ENCODE assay signal across 16 cellular contexts in genomic region chr15:60070838-60071493, GRCh38.
DNase-seq lines count a peak whose midpoint lies in the region; TF ChIP-seq lines count a peak whose summit lies in the region.
"Had no signal": no experiment of that assay in that cellular context is flagged by ENCODE, and none has a peak within 500 bp of the region (broad histone marks: within the 10 kb centered on the region; RNA-seq: fewer than 3 reads in every experiment).

No MANE protein-coding gene starts in this region.

- peak overlapping the region; percentile 38 for H3K4me3 Mint-ChIP-seq in MCF 10A (ENCODE audit: unreplicated experiment)
- H3K4me3 Mint-ChIP-seq: activated CD4-positive, alpha-beta memory T cell treated with anti-CD3 and anti-CD28 coated beads, Interleukin-2, amount 10 ng/mL, durations not matched to agents 7 days and 5 days; endodermal cell; natural killer cell treated with Interleukin-12 subunit alpha and Interleukin-12 subunit beta and Interleukin-15 and Interleukin-18, amount 100 ng/mL, for 72 hours; stimulated activated memory B cell treated with anti-CD40 and anti-IgM and Interleukin-4, amounts not matched to agents 10 μg/mL and 1 μg/mL and 100 μg/mL, for 72 hours had no signal

- intact Hi-C loops in MCF 10A (cut with micrococcal nuclease): loop anchor here (2.0 to 10.0 kb wide), 2 partner anchors 20 to 66 kb away; partner anchors contain the start of gene FOXB1
- intact Hi-C loops in breast epithelium (cut with DNase I; ENCODE audit: low total_unique reads): no loop called here
- intact Hi-C loops in vagina (cut with DNase I): no loop called here

- H3K9me3 ChIP-seq in breast epithelium (peaks cover 5 to 7% of the 10 kb centered on the region in 2 donors), SJCRH30 (replicated peaks) (no peaks in the 10 kb centered on the region), vagina (no peaks in the 10 kb centered on the region)

- H3K4me1 ChIP-seq in breast epithelium: no peaks in the 10 kb centered on the region
- no peaks in the 10 kb centered on the region for H3K4me1 ChIP-seq in SJCRH30
- no peaks in the 10 kb centered on the region for H3K4me1 ChIP-seq in vagina

- no peaks in the 10 kb centered on the region for H3K27me3 ChIP-seq in breast epithelium
- H3K27me3 ChIP-seq in SJCRH30: no peaks in the 10 kb centered on the region
- no peaks in the 10 kb centered on the region for H3K27me3 ChIP-seq in vagina

- POLR2A ChIA-PET in MCF 10A (lab: Yijun Ruan, JAX): interaction anchor here (0.5 to 4.9 kb wide), 12 partner anchors 9 to 1324 kb away, joined by 3 to 50 read pairs (median 4); no protein-coding TSS in a partner anchor

- H3K27me3 Mint-ChIP-seq in MCF 10A (ENCODE audit: insufficient read depth, unreplicated experiment): no peaks in the 10 kb centered on the region

- no peak overlapping the region for H3K4me3 ChIP-seq in breast epithelium
- H3K4me3 ChIP-seq in foreskin fibroblast (ENCODE audit: low read depth in 1 of 2, low read length in 2 of 2): no peak overlapping the region
- H3K4me3 ChIP-seq in SJCRH30: no peak overlapping the region
- H3K4me3 ChIP-seq in vagina: no peak overlapping the region

- H3K27ac ChIP-seq in breast epithelium: no peak overlapping the region
- no peak overlapping the region for H3K27ac ChIP-seq in SJCRH30
- no peak overlapping the region for H3K27ac ChIP-seq in vagina

- TF ChIP-seq CTCF in MCF 10A (IDR thresholded peaks at IDR 0.05; ENCODE audit: unreplicated experiment) (no peak), breast epithelium (IDR thresholded peaks at IDR 0.05) (no peak), foreskin fibroblast (IDR thresholded peaks at IDR 0.05; ENCODE audit: low read depth, low read length) (no peak), vagina (IDR thresholded peaks at IDR 0.05) (no peak)

- no peaks in the 10 kb centered on the region for H3K9me3 Mint-ChIP-seq in MCF 10A (ENCODE audit: unreplicated experiment)
- H3K9me3 Mint-ChIP-seq: activated CD4-positive, alpha-beta memory T cell treated with anti-CD3 and anti-CD28 coated beads, Interleukin-2, amount 10 ng/mL, durations not matched to agents 7 days and 5 days; natural killer cell treated with Interleukin-12 subunit alpha and Interleukin-12 subunit beta and Interleukin-15 and Interleukin-18, amount 100 ng/mL, for 72 hours had no signal

- peak; percentile 91 for DNase-seq in MCF 10A (ENCODE audit: unreplicated experiment)
- no peak for DNase-seq in breast epithelium (ENCODE audit: low spot score in 2 of 2)
- DNase-seq in amniotic epithelial cell (ENCODE audit: low read depth): peak; percentile 60
- peak; percentile 85 to 90 for DNase-seq in foreskin fibroblast
- no peak for DNase-seq in NCI-H2107 (lab: John Stamatoyannopoulos, UW)
- no peak for DNase-seq in NCI-H1105 treated with DMSO at 0.1 percent for 48 hours (lab: John Stamatoyannopoulos, UW)
- no peak for DNase-seq in SJCRH30
- DNase-seq in vagina (ENCODE audit: extremely low spot score in 2 of 2): no peak
- DNase-seq: 8988T; activated CD4-positive, alpha-beta memory T cell treated with anti-CD3 and anti-CD28 coated beads, Interleukin-2, amount 10 ng/mL, durations not matched to agents 7 days and 5 days; endodermal cell; kidney; NCI-H526 treated with DMSO at 0.1 percent for 48 hours; T-helper 1 cell had no signal

- no TSS peak for BruUV-seq in MCF 10A (replicated peaks; lab: Mats Ljungman, UMichigan)

- H3K36me3 ChIP-seq in breast epithelium: no peaks in the 10 kb centered on the region
- no peaks in the 10 kb centered on the region for H3K36me3 ChIP-seq in SJCRH30
- no peaks in the 10 kb centered on the region for H3K36me3 ChIP-seq in vagina

- peaks cover 18% of the 10 kb centered on the region for H3K4me1 Mint-ChIP-seq in MCF 10A (ENCODE audit: insufficient read depth, unreplicated experiment)
- H3K4me1 Mint-ChIP-seq: stimulated activated memory B cell treated with anti-CD40 and anti-IgM and Interleukin-4, amounts not matched to agents 10 μg/mL and 1 μg/mL and 100 μg/mL, for 72 hours had no signal

- peak overlapping the region; percentile 75 for H3K27ac Mint-ChIP-seq in MCF 10A (ENCODE audit: low read depth, unreplicated experiment)
- H3K27ac Mint-ChIP-seq: activated CD4-positive, alpha-beta memory T cell treated with anti-CD3 and anti-CD28 coated beads, Interleukin-2, amount 10 ng/mL, durations not matched to agents 7 days and 5 days; endodermal cell; natural killer cell treated with Interleukin-12 subunit alpha and Interleukin-12 subunit beta and Interleukin-15 and Interleukin-18, amount 100 ng/mL, for 72 hours; stimulated activated memory B cell treated with anti-CD40 and anti-IgM and Interleukin-4, amounts not matched to agents 10 μg/mL and 1 μg/mL and 100 μg/mL, for 72 hours had no signal

- CTCF ChIA-PET in MCF 10A (lab: Yijun Ruan, JAX): interaction anchor here (0.6 to 2.1 kb wide), 13 partner anchors 9 to 330 kb away, joined by 3 to 10 read pairs (median 4); no protein-coding TSS in a partner anchor

- H3K36me3 Mint-ChIP-seq in MCF 10A (ENCODE audit: insufficient read depth, unreplicated experiment): no peaks in the 10 kb centered on the region
- H3K36me3 Mint-ChIP-seq: natural killer cell treated with Interleukin-12 subunit alpha and Interleukin-12 subunit beta and Interleukin-15 and Interleukin-18, amount 100 ng/mL, for 72 hours; stimulated activated memory B cell treated with anti-CD40 and anti-IgM and Interleukin-4, amounts not matched to agents 10 μg/mL and 1 μg/mL and 100 μg/mL, for 72 hours had no signal

- TF ChIP-seq POLR2A in breast epithelium (IDR thresholded peaks at IDR 0.05) (no peak), vagina (IDR thresholded peaks at IDR 0.05) (no peak)

Comparison
In these comparisons a context has a peak if more than half of its experiments do, and no peak if none do; other contexts are left out.
1. DNase-seq: peak in MCF 10A (single experiment), amniotic epithelial cell (single experiment) and foreskin fibroblast (2 of 2); none in breast epithelium (0 of 2), NCI-H2107 (single experiment), NCI-H1105 treated with DMSO at 0.1 percent for 48 hours (single experiment), SJCRH30 (0 of 2) and vagina (0 of 2).